1 cellular context compared by ENCODE assay signal in genomic region chr16:1612320-1613111, GRCh38.
TF ChIP-seq lines count a peak whose summit lies in the region.

CRAMP1 (plus strand) TSS chr16:1612360; CDS start chr16:1614640, 2,280 bp downstream.

TF ChIP-seq in SK-N-SH, 30 proteins besides CTCF, POLR2A, EP300 and RAD21 (continued from another document):
- peak; percentile 52 for TF ChIP-seq GABPA (IDR thresholded peaks at IDR 0.05; ENCODE audit: low read depth)
- TF ChIP-seq EZH2phosphoT487 (IDR thresholded peaks at IDR 0.05; ENCODE audit: borderline replicate concordance, low read depth), result no peak
TF ChIP-seq in SK-N-SH: peak in this region for 4.
